ENCODE assay signal across 1 cellular context in the genomic region with DNA sequence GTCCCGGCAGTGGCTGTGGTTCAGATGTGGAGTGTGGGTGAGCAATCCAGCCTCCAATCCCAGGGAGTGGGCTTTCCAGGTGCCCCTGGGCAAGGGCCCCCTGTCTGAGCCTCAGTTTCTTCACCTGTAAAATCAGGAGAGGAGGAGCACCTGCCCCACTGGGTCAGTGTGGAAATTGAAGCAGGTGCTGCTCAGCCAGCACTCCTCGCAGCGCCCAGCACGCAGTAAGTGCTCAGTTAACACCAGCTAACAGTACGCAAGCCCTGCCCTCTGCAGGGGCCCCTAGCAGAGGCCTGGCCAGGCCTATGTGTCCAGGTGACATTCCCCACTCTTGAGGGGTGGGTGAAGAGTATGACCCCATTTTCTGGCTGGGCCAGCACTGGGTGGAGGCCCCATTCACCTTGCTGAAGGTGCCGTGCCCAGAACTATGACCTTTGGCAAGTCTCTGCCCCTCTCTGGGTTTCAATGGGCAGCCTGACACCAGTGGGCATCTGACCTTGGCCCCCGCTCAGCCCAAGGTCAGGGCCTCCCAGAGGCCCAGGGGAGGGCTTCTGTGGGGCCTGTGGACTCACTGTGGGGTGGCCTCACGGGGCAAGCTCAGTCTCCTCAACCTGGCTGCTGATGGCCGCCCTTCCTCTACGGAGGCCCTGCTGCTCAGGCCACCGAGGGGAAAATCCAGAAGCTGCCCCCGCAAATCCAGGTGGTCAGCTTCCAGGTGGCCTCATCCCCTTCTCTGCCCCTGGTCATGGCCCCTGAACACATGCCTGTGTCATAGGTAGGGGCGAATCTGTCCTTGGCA.
TF ChIP-seq lines count a peak whose summit lies in the region.

No MANE protein-coding gene starts in this region.

TF ChIP-seq in HepG2, 621 proteins besides CTCF, POLR2A, EP300 and RAD21 (continued from another document and continues in another):
- TF ChIP-seq, protein P1, sequence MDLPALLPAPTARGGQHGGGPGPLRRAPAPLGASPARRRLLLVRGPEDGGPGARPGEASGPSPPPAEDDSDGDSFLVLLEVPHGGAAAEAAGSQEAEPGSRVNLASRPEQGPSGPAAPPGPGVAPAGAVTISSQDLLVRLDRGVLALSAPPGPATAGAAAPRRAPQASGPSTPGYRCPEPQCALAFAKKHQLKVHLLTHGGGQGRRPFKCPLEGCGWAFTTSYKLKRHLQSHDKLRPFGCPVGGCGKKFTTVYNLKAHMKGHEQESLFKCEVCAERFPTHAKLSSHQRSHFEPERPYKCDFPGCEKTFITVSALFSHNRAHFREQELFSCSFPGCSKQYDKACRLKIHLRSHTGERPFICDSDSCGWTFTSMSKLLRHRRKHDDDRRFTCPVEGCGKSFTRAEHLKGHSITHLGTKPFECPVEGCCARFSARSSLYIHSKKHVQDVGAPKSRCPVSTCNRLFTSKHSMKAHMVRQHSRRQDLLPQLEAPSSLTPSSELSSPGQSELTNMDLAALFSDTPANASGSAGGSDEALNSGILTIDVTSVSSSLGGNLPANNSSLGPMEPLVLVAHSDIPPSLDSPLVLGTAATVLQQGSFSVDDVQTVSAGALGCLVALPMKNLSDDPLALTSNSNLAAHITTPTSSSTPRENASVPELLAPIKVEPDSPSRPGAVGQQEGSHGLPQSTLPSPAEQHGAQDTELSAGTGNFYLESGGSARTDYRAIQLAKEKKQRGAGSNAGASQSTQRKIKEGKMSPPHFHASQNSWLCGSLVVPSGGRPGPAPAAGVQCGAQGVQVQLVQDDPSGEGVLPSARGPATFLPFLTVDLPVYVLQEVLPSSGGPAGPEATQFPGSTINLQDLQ (CRISPR knock-in tag; IDR thresholded peaks at IDR 0.05) = 0 out of 2 replicates have a peak, but pooled peaks have one; percentile 27
- TF ChIP-seq ZNF530 (CRISPR knock-in tag; IDR thresholded peaks at IDR 0.05; ENCODE audit: low read depth) (no peak), GLI4 (CRISPR knock-in tag; IDR thresholded peaks at IDR 0.05; ENCODE audit: borderline replicate concordance) (no peak; the same call in 1 of the 2 replicates), ZNF746 (CRISPR knock-in tag; IDR thresholded peaks at IDR 0.05) (peak; percentile 97), MEF2D (CRISPR knock-in tag; IDR thresholded peaks at IDR 0.05) (peak; percentile 45), KDM5A (IDR thresholded peaks at IDR 0.05; ENCODE audit: borderline replicate concordance, low read length) (no peak), SIX4 (CRISPR knock-in tag; IDR thresholded peaks at IDR 0.05) (no peak), ZNF256 (CRISPR knock-in tag; conservative IDR thresholded peaks at IDR 0.05) (peak; percentile 21; the same call in 1 of the 2 replicates), NFIB (CRISPR knock-in tag; IDR thresholded peaks at IDR 0.05; ENCODE audit: borderline replicate concordance) (no peak), TCF7 (IDR thresholded peaks at IDR 0.05; ENCODE audit: low read depth) (no peak), SP2 (CRISPR knock-in tag; IDR thresholded peaks at IDR 0.05) (no peak), ZNF333 (CRISPR knock-in tag; IDR thresholded peaks at IDR 0.05; ENCODE audit: borderline replicate concordance) (0 out of 2 replicates have a peak, but pooled peaks have one; percentile 52), JDP2 (CRISPR knock-in tag; IDR thresholded peaks at IDR 0.05; ENCODE audit: borderline replicate concordance) (no peak), KDM4B (CRISPR knock-in tag; IDR thresholded peaks at IDR 0.05) (no peak), MXI1 (IDR thresholded peaks at IDR 0.05; ENCODE audit: borderline replicate concordance, low read depth, low read length) (no peak), GFI1 (CRISPR knock-in tag; IDR thresholded peaks at IDR 0.05; ENCODE audit: borderline replicate concordance) (0 out of 2 replicates have a peak, but pooled peaks have one; percentile 2), CBFB (CRISPR knock-in tag; IDR thresholded peaks at IDR 0.05) (no peak), ZNF274 (CRISPR knock-in tag; IDR thresholded peaks at IDR 0.05) (peak; percentile 78), ZKSCAN8 (CRISPR knock-in tag; IDR thresholded peaks at IDR 0.05; ENCODE audit: borderline replicate concordance) (no peak), ZNF101 (CRISPR knock-in tag; IDR thresholded peaks at IDR 0.05; ENCODE audit: borderline replicate concordance, low read depth) (no peak), SCMH1 (CRISPR knock-in tag; IDR thresholded peaks at IDR 0.05; ENCODE audit: borderline replicate concordance) (no peak)
- TF ChIP-seq, protein P2, sequence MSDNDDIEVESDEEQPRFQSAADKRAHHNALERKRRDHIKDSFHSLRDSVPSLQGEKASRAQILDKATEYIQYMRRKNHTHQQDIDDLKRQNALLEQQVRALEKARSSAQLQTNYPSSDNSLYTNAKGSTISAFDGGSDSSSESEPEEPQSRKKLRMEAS (IDR thresholded peaks at IDR 0.05) = peak; percentile 61
- TF ChIP-seq, protein P3, sequence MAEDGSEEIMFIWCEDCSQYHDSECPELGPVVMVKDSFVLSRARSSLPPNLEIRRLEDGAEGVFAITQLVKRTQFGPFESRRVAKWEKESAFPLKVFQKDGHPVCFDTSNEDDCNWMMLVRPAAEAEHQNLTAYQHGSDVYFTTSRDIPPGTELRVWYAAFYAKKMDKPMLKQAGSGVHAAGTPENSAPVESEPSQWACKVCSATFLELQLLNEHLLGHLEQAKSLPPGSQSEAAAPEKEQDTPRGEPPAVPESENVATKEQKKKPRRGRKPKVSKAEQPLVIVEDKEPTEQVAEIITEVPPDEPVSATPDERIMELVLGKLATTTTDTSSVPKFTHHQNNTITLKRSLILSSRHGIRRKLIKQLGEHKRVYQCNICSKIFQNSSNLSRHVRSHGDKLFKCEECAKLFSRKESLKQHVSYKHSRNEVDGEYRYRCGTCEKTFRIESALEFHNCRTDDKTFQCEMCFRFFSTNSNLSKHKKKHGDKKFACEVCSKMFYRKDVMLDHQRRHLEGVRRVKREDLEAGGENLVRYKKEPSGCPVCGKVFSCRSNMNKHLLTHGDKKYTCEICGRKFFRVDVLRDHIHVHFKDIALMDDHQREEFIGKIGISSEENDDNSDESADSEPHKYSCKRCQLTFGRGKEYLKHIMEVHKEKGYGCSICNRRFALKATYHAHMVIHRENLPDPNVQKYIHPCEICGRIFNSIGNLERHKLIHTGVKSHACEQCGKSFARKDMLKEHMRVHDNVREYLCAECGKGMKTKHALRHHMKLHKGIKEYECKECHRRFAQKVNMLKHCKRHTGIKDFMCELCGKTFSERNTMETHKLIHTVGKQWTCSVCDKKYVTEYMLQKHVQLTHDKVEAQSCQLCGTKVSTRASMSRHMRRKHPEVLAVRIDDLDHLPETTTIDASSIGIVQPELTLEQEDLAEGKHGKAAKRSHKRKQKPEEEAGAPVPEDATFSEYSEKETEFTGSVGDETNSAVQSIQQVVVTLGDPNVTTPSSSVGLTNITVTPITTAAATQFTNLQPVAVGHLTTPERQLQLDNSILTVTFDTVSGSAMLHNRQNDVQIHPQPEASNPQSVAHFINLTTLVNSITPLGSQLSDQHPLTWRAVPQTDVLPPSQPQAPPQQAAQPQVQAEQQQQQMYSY (CRISPR knock-in tag; IDR thresholded peaks at IDR 0.05) = peak; percentile 44; the same call in 1 of the 2 replicates
- TF ChIP-seq, protein P4, sequence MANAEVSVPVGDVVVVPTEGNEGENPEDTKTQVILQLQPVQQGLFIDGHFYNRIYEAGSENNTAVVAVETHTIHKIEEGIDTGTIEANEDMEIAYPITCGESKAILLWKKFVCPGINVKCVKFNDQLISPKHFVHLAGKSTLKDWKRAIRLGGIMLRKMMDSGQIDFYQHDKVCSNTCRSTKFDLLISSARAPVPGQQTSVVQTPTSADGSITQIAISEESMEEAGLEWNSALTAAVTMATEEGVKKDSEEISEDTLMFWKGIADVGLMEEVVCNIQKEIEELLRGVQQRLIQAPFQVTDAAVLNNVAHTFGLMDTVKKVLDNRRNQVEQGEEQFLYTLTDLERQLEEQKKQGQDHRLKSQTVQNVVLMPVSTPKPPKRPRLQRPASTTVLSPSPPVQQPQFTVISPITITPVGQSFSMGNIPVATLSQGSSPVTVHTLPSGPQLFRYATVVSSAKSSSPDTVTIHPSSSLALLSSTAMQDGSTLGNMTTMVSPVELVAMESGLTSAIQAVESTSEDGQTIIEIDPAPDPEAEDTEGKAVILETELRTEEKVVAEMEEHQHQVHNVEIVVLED (CRISPR knock-in tag; IDR thresholded peaks at IDR 0.05; ENCODE audit: borderline replicate concordance) = no peak
- TF ChIP-seq, protein P5, sequence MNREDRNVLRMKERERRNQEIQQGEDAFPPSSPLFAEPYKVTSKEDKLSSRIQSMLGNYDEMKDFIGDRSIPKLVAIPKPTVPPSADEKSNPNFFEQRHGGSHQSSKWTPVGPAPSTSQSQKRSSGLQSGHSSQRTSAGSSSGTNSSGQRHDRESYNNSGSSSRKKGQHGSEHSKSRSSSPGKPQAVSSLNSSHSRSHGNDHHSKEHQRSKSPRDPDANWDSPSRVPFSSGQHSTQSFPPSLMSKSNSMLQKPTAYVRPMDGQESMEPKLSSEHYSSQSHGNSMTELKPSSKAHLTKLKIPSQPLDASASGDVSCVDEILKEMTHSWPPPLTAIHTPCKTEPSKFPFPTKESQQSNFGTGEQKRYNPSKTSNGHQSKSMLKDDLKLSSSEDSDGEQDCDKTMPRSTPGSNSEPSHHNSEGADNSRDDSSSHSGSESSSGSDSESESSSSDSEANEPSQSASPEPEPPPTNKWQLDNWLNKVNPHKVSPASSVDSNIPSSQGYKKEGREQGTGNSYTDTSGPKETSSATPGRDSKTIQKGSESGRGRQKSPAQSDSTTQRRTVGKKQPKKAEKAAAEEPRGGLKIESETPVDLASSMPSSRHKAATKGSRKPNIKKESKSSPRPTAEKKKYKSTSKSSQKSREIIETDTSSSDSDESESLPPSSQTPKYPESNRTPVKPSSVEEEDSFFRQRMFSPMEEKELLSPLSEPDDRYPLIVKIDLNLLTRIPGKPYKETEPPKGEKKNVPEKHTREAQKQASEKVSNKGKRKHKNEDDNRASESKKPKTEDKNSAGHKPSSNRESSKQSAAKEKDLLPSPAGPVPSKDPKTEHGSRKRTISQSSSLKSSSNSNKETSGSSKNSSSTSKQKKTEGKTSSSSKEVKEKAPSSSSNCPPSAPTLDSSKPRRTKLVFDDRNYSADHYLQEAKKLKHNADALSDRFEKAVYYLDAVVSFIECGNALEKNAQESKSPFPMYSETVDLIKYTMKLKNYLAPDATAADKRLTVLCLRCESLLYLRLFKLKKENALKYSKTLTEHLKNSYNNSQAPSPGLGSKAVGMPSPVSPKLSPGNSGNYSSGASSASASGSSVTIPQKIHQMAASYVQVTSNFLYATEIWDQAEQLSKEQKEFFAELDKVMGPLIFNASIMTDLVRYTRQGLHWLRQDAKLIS (CRISPR knock-in tag; IDR thresholded peaks at IDR 0.05) = no peak
- TF ChIP-seq, protein P6, sequence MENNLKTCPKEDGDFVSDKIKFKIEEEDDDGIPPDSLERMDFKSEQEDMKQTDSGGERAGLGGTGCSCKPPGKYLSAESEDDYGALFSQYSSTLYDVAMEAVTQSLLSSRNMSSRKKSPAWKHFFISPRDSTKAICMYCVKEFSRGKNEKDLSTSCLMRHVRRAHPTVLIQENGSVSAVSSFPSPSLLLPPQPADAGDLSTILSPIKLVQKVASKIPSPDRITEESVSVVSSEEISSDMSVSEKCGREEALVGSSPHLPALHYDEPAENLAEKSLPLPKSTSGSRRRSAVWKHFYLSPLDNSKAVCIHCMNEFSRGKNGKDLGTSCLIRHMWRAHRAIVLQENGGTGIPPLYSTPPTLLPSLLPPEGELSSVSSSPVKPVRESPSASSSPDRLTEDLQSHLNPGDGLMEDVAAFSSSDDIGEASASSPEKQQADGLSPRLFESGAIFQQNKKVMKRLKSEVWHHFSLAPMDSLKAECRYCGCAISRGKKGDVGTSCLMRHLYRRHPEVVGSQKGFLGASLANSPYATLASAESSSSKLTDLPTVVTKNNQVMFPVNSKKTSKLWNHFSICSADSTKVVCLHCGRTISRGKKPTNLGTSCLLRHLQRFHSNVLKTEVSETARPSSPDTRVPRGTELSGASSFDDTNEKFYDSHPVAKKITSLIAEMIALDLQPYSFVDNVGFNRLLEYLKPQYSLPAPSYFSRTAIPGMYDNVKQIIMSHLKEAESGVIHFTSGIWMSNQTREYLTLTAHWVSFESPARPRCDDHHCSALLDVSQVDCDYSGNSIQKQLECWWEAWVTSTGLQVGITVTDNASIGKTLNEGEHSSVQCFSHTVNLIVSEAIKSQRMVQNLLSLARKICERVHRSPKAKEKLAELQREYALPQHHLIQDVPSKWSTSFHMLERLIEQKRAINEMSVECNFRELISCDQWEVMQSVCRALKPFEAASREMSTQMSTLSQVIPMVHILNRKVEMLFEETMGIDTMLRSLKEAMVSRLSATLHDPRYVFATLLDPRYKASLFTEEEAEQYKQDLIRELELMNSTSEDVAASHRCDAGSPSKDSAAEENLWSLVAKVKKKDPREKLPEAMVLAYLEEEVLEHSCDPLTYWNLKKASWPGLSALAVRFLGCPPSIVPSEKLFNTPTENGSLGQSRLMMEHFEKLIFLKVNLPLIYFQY (CRISPR knock-in tag; IDR thresholded peaks at IDR 0.05; ENCODE audit: borderline replicate concordance) = 0 out of 2 replicates have a peak, but pooled peaks have one; percentile 8
- TF ChIP-seq, protein P7, sequence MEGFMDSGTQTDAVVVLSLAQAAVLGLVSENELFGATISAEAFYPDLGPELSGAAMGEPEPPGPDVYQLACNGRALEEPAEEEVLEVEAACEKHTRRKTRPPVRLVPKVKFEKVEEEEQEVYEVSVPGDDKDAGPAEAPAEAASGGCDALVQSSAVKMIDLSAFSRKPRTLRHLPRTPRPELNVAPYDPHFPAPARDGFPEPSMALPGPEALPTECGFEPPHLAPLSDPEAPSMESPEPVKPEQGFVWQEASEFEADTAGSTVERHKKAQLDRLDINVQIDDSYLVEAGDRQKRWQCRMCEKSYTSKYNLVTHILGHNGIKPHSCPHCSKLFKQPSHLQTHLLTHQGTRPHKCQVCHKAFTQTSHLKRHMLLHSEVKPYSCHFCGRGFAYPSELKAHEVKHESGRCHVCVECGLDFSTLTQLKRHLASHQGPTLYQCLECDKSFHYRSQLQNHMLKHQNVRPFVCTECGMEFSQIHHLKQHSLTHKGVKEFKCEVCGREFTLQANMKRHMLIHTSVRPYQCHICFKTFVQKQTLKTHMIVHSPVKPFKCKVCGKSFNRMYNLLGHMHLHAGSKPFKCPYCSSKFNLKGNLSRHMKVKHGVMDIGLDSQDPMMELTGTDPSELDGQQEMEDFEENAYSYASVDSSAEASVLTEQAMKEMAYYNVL (CRISPR knock-in tag; IDR thresholded peaks at IDR 0.05; ENCODE audit: borderline replicate concordance) = no peak
- TF ChIP-seq, protein P8, sequence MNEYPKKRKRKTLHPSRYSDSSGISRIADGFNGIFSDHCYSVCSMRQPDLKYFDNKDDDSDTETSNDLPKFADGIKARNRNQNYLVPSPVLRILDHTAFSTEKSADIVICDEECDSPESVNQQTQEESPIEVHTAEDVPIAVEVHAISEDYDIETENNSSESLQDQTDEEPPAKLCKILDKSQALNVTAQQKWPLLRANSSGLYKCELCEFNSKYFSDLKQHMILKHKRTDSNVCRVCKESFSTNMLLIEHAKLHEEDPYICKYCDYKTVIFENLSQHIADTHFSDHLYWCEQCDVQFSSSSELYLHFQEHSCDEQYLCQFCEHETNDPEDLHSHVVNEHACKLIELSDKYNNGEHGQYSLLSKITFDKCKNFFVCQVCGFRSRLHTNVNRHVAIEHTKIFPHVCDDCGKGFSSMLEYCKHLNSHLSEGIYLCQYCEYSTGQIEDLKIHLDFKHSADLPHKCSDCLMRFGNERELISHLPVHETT (CRISPR knock-in tag; conservative IDR thresholded peaks at IDR 0.05) = 0 out of 2 replicates have a peak, but pooled peaks have one; percentile 48
